ENCODE assay signal across 30 cellular contexts in genomic region chr16:1204941-1205340, GRCh38. TPM values are rescaled to one million over a fixed set of nuclear protein-coding genes. Genes with fewer than 3 reads are reported as not detected.
"Had no signal": no experiment of that assay in that cellular context is flagged by ENCODE, and none has a peak within 500 bp of the region (broad histone marks: within the 10 kb centered on the region; RNA-seq: fewer than 3 reads in every experiment).

No MANE protein-coding gene starts in this region.

- H3K36me3 ChIP-seq: suprapubic skin, thoracic aorta, thyroid gland, tibial nerve, transverse colon, upper lobe of left lung, upper lobe of right lung, uterus, vagina had no signal

- DNase-seq: stimulated activated CD4-positive, alpha-beta T cell treated with anti-CD3 and anti-CD28 coated beads, Interleukin-2, amount 100 ng/mL, for 48 hours; stimulated activated CD4-positive, alpha-beta T cell treated with anti-CD3 and anti-CD28 coated beads, Interleukin-4, amount 100 ng/mL, for 1 hour; stimulated activated CD4-positive, alpha-beta T cell treated with anti-CD3 and anti-CD28 coated beads, Interleukin-4, amount 100 ng/mL, for 24 hours; stimulated activated CD4-positive, alpha-beta T cell treated with anti-CD3 and anti-CD28 coated beads, Interleukin-4, amount 100 ng/mL, for 4 hours; stimulated activated CD8-positive, alpha-beta memory T cell treated with anti-CD3 and anti-CD28 coated beads, Interleukin-4, amount 100 ng/mL, for 48 hours; stimulated activated naive B cell treated with anti-CD40 and anti-IgM and Interleukin-4, amounts not matched to agents 10 μg/mL and 1 μg/mL and 100 μg/mL, for 72 hours; stimulated activated naive CD4-positive, alpha-beta T cell; stimulated activated naive CD4-positive, alpha-beta T cell treated with Interleukin-2 at 50 U/mL for 16 hours; stimulated activated naive CD8-positive, alpha-beta T cell treated with anti-CD3 and anti-CD28 coated beads, Interleukin-15, amount 100 ng/mL, for 72 hours; stimulated activated naive CD8-positive, alpha-beta T cell treated with anti-CD3 and anti-CD28 coated beads, Interleukin-15, Interleukin-2, amounts not matched to agents 100 U/mL and 50 U/mL, for 24 hours; stomach; substantia nigra; testis; thyroid gland; tibial artery; transverse colon; trophoblast cell; upper lobe of left lung; upper lobe of right lung; uterus had no signal

- H3K36me3 Mint-ChIP-seq: stimulated activated effector memory CD8-positive, alpha-beta T cell treated with anti-CD3 and anti-CD28 coated beads, Interleukin-12 subunit alpha, Interleukin-12 subunit beta, amount 100 ng/mL, for 72 hours; stimulated activated memory B cell treated with anti-CD40 and anti-IgM and Interleukin-4, amounts not matched to agents 10 μg/mL and 1 μg/mL and 100 μg/mL, for 72 hours; stimulated activated naive B cell treated with anti-CD40 and anti-IgM and Interleukin-4, amounts not matched to agents 10 μg/mL and 1 μg/mL and 100 μg/mL, for 72 hours had no signal

- H3K27me3 Mint-ChIP-seq: stimulated activated naive CD8-positive, alpha-beta T cell treated with anti-CD3 and anti-CD28 coated beads, Interleukin-15, amount 100 ng/mL, for 72 hours; stimulated activated naive CD8-positive, alpha-beta T cell treated with anti-CD3 and anti-CD28 coated beads, Interleukin-15, Interleukin-2, amounts not matched to agents 100 ng/mL and 50 ng/mL, for 24 hours; type B pancreatic cell had no signal

- H3K4me1 ChIP-seq: stomach, suprapubic skin, testis, thyroid gland, tibial artery, tibial nerve, transverse colon, upper lobe of left lung, upper lobe of right lung, uterus, vagina had no signal

- ATAC-seq: stimulated activated effector memory CD8-positive, alpha-beta T cell treated with anti-CD3 and anti-CD28 coated beads, Interleukin-12 subunit alpha, Interleukin-12 subunit beta, amount 100 ng/mL, for 72 hours; stimulated activated memory B cell treated with anti-CD40 and anti-IgM and Interleukin-4, amounts not matched to agents 10 μg/mL and 1 μg/mL and 100 μg/mL, for 72 hours; stimulated activated naive B cell treated with anti-CD40 and anti-IgM and Interleukin-4, amounts not matched to agents 10 μg/mL and 1 μg/mL and 100 μg/mL, for 72 hours; stimulated activated naive CD8-positive, alpha-beta T cell treated with anti-CD3 and anti-CD28 coated beads, Interleukin-15, amount 100 ng/mL, for 72 hours; stimulated activated naive CD8-positive, alpha-beta T cell treated with anti-CD3 and anti-CD28 coated beads, Interleukin-15, Interleukin-2, amounts not matched to agents 100 U/mL and 50 U/mL, for 24 hours; upper lobe of right lung had no signal

- H3K9me3 Mint-ChIP-seq: stimulated activated naive CD8-positive, alpha-beta T cell treated with anti-CD3 and anti-CD28 coated beads, Interleukin-15, Interleukin-2, amounts not matched to agents 100 ng/mL and 50 ng/mL, for 24 hours; type B pancreatic cell had no signal

- H3K27me3 ChIP-seq: testis, thyroid gland, tibial artery, tibial nerve, transverse colon, upper lobe of left lung, upper lobe of right lung, uterus, vagina had no signal

- H3K4me3 ChIP-seq: stomach, suprapubic skin, testis, thoracic aorta, thyroid gland, tibial artery, tibial nerve, transverse colon, upper lobe of left lung, upper lobe of right lung, uterus, vagina had no signal

- H3K27ac ChIP-seq: stomach, suprapubic skin, testis, thoracic aorta, thyroid gland, tibial artery, tibial nerve, transverse colon, upper lobe of left lung, upper lobe of right lung, uterus, vagina had no signal

- H3K4me1 Mint-ChIP-seq: stimulated activated effector memory CD8-positive, alpha-beta T cell treated with anti-CD3 and anti-CD28 coated beads, Interleukin-12 subunit alpha, Interleukin-12 subunit beta, amount 100 ng/mL, for 72 hours; stimulated activated memory B cell treated with anti-CD40 and anti-IgM and Interleukin-4, amounts not matched to agents 10 μg/mL and 1 μg/mL and 100 μg/mL, for 72 hours; stimulated activated naive B cell treated with anti-CD40 and anti-IgM and Interleukin-4, amounts not matched to agents 10 μg/mL and 1 μg/mL and 100 μg/mL, for 72 hours had no signal

- H3K4me3 Mint-ChIP-seq: stimulated activated effector memory CD8-positive, alpha-beta T cell treated with anti-CD3 and anti-CD28 coated beads, Interleukin-12 subunit alpha, Interleukin-12 subunit beta, amount 100 ng/mL, for 72 hours; stimulated activated memory B cell treated with anti-CD40 and anti-IgM and Interleukin-4, amounts not matched to agents 10 μg/mL and 1 μg/mL and 100 μg/mL, for 72 hours; stimulated activated naive B cell treated with anti-CD40 and anti-IgM and Interleukin-4, amounts not matched to agents 10 μg/mL and 1 μg/mL and 100 μg/mL, for 72 hours; stimulated activated naive CD8-positive, alpha-beta T cell treated with anti-CD3 and anti-CD28 coated beads, Interleukin-15, amount 100 ng/mL, for 72 hours; stimulated activated naive CD8-positive, alpha-beta T cell treated with anti-CD3 and anti-CD28 coated beads, Interleukin-15, Interleukin-2, amounts not matched to agents 100 ng/mL and 50 ng/mL, for 24 hours; type B pancreatic cell had no signal

- H3K27ac Mint-ChIP-seq: stimulated activated effector memory CD8-positive, alpha-beta T cell treated with anti-CD3 and anti-CD28 coated beads, Interleukin-12 subunit alpha, Interleukin-12 subunit beta, amount 100 ng/mL, for 72 hours; stimulated activated memory B cell treated with anti-CD40 and anti-IgM and Interleukin-4, amounts not matched to agents 10 μg/mL and 1 μg/mL and 100 μg/mL, for 72 hours; stimulated activated naive B cell treated with anti-CD40 and anti-IgM and Interleukin-4, amounts not matched to agents 10 μg/mL and 1 μg/mL and 100 μg/mL, for 72 hours; stimulated activated naive CD8-positive, alpha-beta T cell treated with anti-CD3 and anti-CD28 coated beads, Interleukin-15, amount 100 ng/mL, for 72 hours; stimulated activated naive CD8-positive, alpha-beta T cell treated with anti-CD3 and anti-CD28 coated beads, Interleukin-15, Interleukin-2, amounts not matched to agents 100 ng/mL and 50 ng/mL, for 24 hours; type B pancreatic cell had no signal

- H3K9me3 ChIP-seq: stomach, suprapubic skin, testis, thoracic aorta, thyroid gland, tibial artery, tibial nerve, transverse colon, upper lobe of left lung, upper lobe of right lung, uterus, vagina had no signal

RNA-seq across cellular contexts. Expression of gene TPSG1, which starts 20.1 kb away (rescaled TPM):
- total RNA-seq: temporal lobe, thyroid gland, urinary bladder, vagina had no signal

RNA-seq across cellular contexts. Expression of gene TPSB2, which starts 25.0 kb away (rescaled TPM):
- total RNA-seq: temporal lobe had no signal

RNA-seq across cellular contexts. Expression of gene TPSAB1, which starts 35.6 kb away (rescaled TPM):
- total RNA-seq: temporal lobe had no signal

RNA-seq across cellular contexts. Expression of gene TPSD1, which starts 50.9 kb away (rescaled TPM):
- total RNA-seq: temporal lobe had no signal
